Comparison of ENCODE assay signal across 9 cellular contexts in the genomic region with DNA sequence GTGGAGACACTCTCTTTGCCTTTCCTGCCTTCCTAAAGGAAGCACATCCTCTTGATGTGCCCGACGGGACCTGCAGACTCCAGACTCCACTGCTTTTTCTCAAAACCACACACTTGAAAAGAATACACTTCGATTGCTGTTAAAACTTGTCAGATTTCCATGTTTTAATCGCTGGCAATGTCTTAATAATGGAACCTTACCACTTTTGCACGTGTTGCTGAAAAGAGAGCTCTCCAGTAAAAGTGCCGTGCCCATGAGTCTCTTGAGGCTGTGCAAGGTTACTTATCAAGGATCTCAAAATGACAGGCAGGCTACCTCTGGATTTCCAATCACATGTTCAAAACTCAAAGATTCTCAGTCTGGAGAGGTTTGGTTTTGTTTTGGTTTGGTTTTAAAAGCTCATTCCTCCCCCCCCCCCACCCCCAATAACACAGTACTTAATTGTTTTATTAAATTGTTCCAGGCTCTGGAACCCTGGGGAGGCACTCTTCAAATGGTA. TPM values are rescaled to one million over a fixed set of nuclear protein-coding genes. Genes with fewer than 3 reads are reported as not detected.
DNase-seq lines count a peak whose midpoint lies in the region; ATAC-seq and TF ChIP-seq lines count a peak whose summit lies in the region.
"Had no signal": no experiment of that assay in that cellular context is flagged by ENCODE, and none has a peak within 500 bp of the region (broad histone marks: within the 10 kb centered on the region; RNA-seq: fewer than 3 reads in every experiment).

No MANE protein-coding gene starts in this region.

- no peaks in the 10 kb centered on the region for H3K36me3 Mint-ChIP-seq in activated naive CD4-positive, alpha-beta T cell treated with anti-CD3 and anti-CD28 coated beads for 36 hours (ENCODE audit: low read depth)

- H3K27me3 ChIP-seq in adipocyte (replicated peaks; ENCODE audit: control insufficient read depth, insufficient read depth, low read length): peaks cover 36% of the 10 kb centered on the region
- H3K27me3 ChIP-seq in liver (ENCODE audit: control insufficient read depth in 4 of 4, insufficient read depth in 4 of 4, low read length in 3 of 4): peaks cover 5 to 29% (median 11%) of the 10 kb centered on the region in 4 donors
- H3K27me3 ChIP-seq in tibial artery: peaks cover 0 to 59% of the 10 kb centered on the region in 2 donors

- no peaks in the 10 kb centered on the region for H3K9me3 ChIP-seq in adipocyte (ENCODE audit: control insufficient read depth, low read length)
- no peaks in the 10 kb centered on the region for H3K9me3 ChIP-seq in liver (ENCODE audit: control insufficient read depth in 4 of 4, low read length in 3 of 4)
- no peaks in the 10 kb centered on the region for H3K9me3 ChIP-seq in tibial artery

- H3K9ac ChIP-seq in adipocyte (ENCODE audit: low read length): peak overlapping the region; percentile 74
- H3K9ac ChIP-seq in liver (ENCODE audit: low read depth in 1 of 2, low read length in 2 of 2): no peak overlapping the region

- H3K27ac ChIP-seq in liver (ENCODE audit: low read depth in 1 of 2, low read length in 2 of 2) (no peak overlapping the region), tibial artery (peak overlapping the region in 1 of 2 donors; percentile 73)
- H3K27ac ChIP-seq: HL-60 had no signal

- no peaks in the 10 kb centered on the region for H3K9me3 Mint-ChIP-seq in activated naive CD4-positive, alpha-beta T cell treated with anti-CD3 and anti-CD28 coated beads for 36 hours

- TF ChIP-seq CTCF in liver (IDR thresholded peaks at IDR 0.05; ENCODE audit: low read depth, low read length, missing input control) (no peak), tibial artery (IDR thresholded peaks at IDR 0.05) (no peak), omental fat pad (IDR thresholded peaks at IDR 0.05) (no peak)

- H3K36me3 ChIP-seq in adipocyte (ENCODE audit: control insufficient read depth, insufficient read depth, low read length, severe bottlenecking): no peaks in the 10 kb centered on the region
- no peaks in the 10 kb centered on the region for H3K36me3 ChIP-seq in liver (ENCODE audit: control insufficient read depth in 4 of 4, insufficient read depth in 3 of 4, low read depth in 1 of 4, low read length in 3 of 4)
- no peaks in the 10 kb centered on the region for H3K36me3 ChIP-seq in tibial artery

- peaks cover 78% of the 10 kb centered on the region for H3K27me3 Mint-ChIP-seq in activated naive CD4-positive, alpha-beta T cell treated with anti-CD3 and anti-CD28 coated beads for 36 hours (ENCODE audit: low read depth)

- peaks cover 12% of the 10 kb centered on the region for H3K4me1 Mint-ChIP-seq in activated naive CD4-positive, alpha-beta T cell treated with anti-CD3 and anti-CD28 coated beads for 36 hours (ENCODE audit: low read depth)

- no peak for DNase-seq in activated naive CD4-positive, alpha-beta T cell treated with anti-CD3 and anti-CD28 coated beads for 36 hours
- DNase-seq in activated naive CD4-positive, alpha-beta T cell treated with anti-CD3 and anti-CD28 coated beads, Interleukin-2, amount 50 U/mL, for 16 hours: no peak
- DNase-seq in adipocyte (ENCODE audit: low read depth): no peak
- DNase-seq in tibial artery: no peak
- no peak for DNase-seq in NCI-H2081 (lab: John Stamatoyannopoulos, UW)
- no peak for DNase-seq in omental fat pad (ENCODE audit: low spot score)
- DNase-seq in SW480 (ENCODE audit: low spot score): no peak

- no peak for TF ChIP-seq RAD21 in liver (IDR thresholded peaks at IDR 0.05)

- WGBS in liver: 25% methylated on average over 6 of the region's 6 CpGs

- H3K4me3 Mint-ChIP-seq in activated naive CD4-positive, alpha-beta T cell treated with anti-CD3 and anti-CD28 coated beads for 36 hours: peak overlapping the region; percentile 59

- CTCF ChIA-PET in activated naive CD4-positive, alpha-beta T cell treated with anti-CD3 and anti-CD28 coated beads for 36 hours (lab: Charles Lee): interaction anchor here (1.0 to 1.4 kb wide), 2 partner anchors 21 to 56 kb away, joined by 3 to 7 read pairs; no protein-coding TSS in a partner anchor

- H3K4me1 ChIP-seq in adipocyte (ENCODE audit: control insufficient read depth, insufficient read depth, low read length): peaks cover 16% of the 10 kb centered on the region
- H3K4me1 ChIP-seq in liver (ENCODE audit: control insufficient read depth in 4 of 4, insufficient read depth in 4 of 4, low read length in 3 of 4): peaks cover 6 to 20% (median 11%) of the 10 kb centered on the region in 4 donors
- H3K4me1 ChIP-seq in tibial artery: peaks cover 0 to 18% (median 14%) of the 10 kb centered on the region in 4 donors

- H3K27ac Mint-ChIP-seq in activated naive CD4-positive, alpha-beta T cell treated with anti-CD3 and anti-CD28 coated beads for 36 hours: no peak overlapping the region

- H3K4me3 ChIP-seq in adipocyte (ENCODE audit: low read length) (peak overlapping the region; percentile 85), liver (ENCODE audit: low read depth in 1 of 3, low read length in 3 of 3) (peak overlapping the region; percentile 21 to 84 (median 68)), tibial artery (peak overlapping the region; percentile 50 to 56)

- intact Hi-C loops in activated naive CD4-positive, alpha-beta T cell treated with anti-CD3 and anti-CD28 coated beads for 36 hours (cut with micrococcal nuclease): loop anchor here (10.0 kb wide), 1 partner anchor 282 kb away; no protein-coding TSS in a partner anchor
- intact Hi-C loops in tibial artery (cut with DNase I; ENCODE audit: low total_unique reads): no loop called here

- no peak for ATAC-seq in omental fat pad (ENCODE audit: low FRiP score)

TF ChIP-seq in liver, 16 proteins besides CTCF, POLR2A, EP300 and RAD21:
- TF ChIP-seq NR2F2 (IDR thresholded peaks at IDR 0.05): no peak
- no peak for TF ChIP-seq JUND (IDR thresholded peaks at IDR 0.05)
- no peak for TF ChIP-seq EGR1 (IDR thresholded peaks at IDR 0.05; ENCODE audit: low read depth in 2 of 2)
- TF ChIP-seq SP1 (IDR thresholded peaks at IDR 0.05): no peak
- no peak for TF ChIP-seq YY1 (IDR thresholded peaks at IDR 0.05)

RNA-seq across cellular contexts. Expression of gene TFAP2A, which starts 12.0 kb away (rescaled TPM):
- total RNA-seq in activated naive CD4-positive, alpha-beta T cell treated with anti-CD3 and anti-CD28 coated beads for 36 hours: under 1 TPM in 1 of 2 experiments, not detected in 1; 0.30 TPM
- under 1 TPM in 1 of 2 donors, not detected in 1; 0.08 TPM for total RNA-seq in liver
- polyA plus RNA-seq in liver: under 1 TPM in 1 of 2 donors, not detected in 1; 0.03 TPM
- total RNA-seq in omental fat pad: not detected
